Comparison of ENCODE assay signal across 8 cellular contexts in genomic region chr11:125063429-125064043, GRCh38. TPM values are rescaled to one million over a fixed set of nuclear protein-coding genes. Genes with fewer than 3 reads are reported as not detected.
A peak's percentile ranks its signal among the peaks of the same experiment; 100 is the strongest.
DNase-seq lines count a peak whose midpoint lies in the region; ATAC-seq and TF ChIP-seq lines count a peak whose summit lies in the region.

No MANE protein-coding gene starts in this region.

- peaks cover 2% of the 10 kb centered on the region for H3K4me1 Mint-ChIP-seq in Calu3 (ENCODE audit: low read depth, unreplicated experiment)
- H3K4me1 Mint-ChIP-seq in chondrocyte (ENCODE audit: low read depth): peaks cover 2% of the 10 kb centered on the region
- peaks cover 11% of the 10 kb centered on the region for H3K4me1 Mint-ChIP-seq in memory B cell

- H3K4me3 Mint-ChIP-seq in Calu3 (ENCODE audit: low read depth, unreplicated experiment): peak overlapping the region; percentile 75
- H3K4me3 Mint-ChIP-seq in chondrocyte (ENCODE audit: unreplicated experiment): peak overlapping the region; percentile 84
- H3K4me3 Mint-ChIP-seq in memory B cell: peak overlapping the region; percentile 92

- no peak for DNase-seq in Calu3
- DNase-seq in GM20000 (ENCODE audit: low spot score): peak; percentile 57
- DNase-seq in chondrocyte (ENCODE audit: low spot score): no peak
- DNase-seq in memory B cell (ENCODE audit: low spot score in 2 of 2): peak in 1 of 2 donors; percentile 17
- peak; percentile 40 for DNase-seq in ureter (ENCODE audit: low spot score)
- DNase-seq in DMS 273 (lab: John Stamatoyannopoulos, UW; ENCODE audit: unreplicated experiment): no peak
- DNase-seq in NCI-H226: no peak

- peak; percentile 12 for ATAC-seq in memory B cell (ENCODE audit: low read depth)

- peaks cover 57% of the 10 kb centered on the region for H3K27me3 ChIP-seq in HUES6 (ENCODE audit: control insufficient read depth, insufficient read depth, low read length)

- no peak for TF ChIP-seq CTCF in Calu3 (IDR thresholded peaks at IDR 0.05; ENCODE audit: unreplicated experiment)
- no peak for TF ChIP-seq CTCF in GM20000 (IDR thresholded peaks at IDR 0.05; ENCODE audit: extremely low read depth, missing control alignments)
- no peak for TF ChIP-seq CTCF in chondrocyte (IDR thresholded peaks at IDR 0.05)

- CTCF ChIA-PET in Calu3 (lab: Charles Lee): no interaction called here

- no peak overlapping the region for H3K27ac Mint-ChIP-seq in Calu3 (ENCODE audit: unreplicated experiment)
- no peak overlapping the region for H3K27ac Mint-ChIP-seq in chondrocyte (ENCODE audit: unreplicated experiment)
- peak overlapping the region; percentile 94 for H3K27ac Mint-ChIP-seq in memory B cell

- H3K36me3 ChIP-seq in HUES6 (ENCODE audit: control insufficient read depth, insufficient read depth, low read length): no peaks in the 10 kb centered on the region

- BruUV-seq in Calu3 (replicated peaks; lab: Mats Ljungman, UMichigan): no TSS peak

- no peaks in the 10 kb centered on the region for H3K9me3 Mint-ChIP-seq in Calu3 (ENCODE audit: low read depth, unreplicated experiment)
- no peaks in the 10 kb centered on the region for H3K9me3 Mint-ChIP-seq in chondrocyte (ENCODE audit: low read depth)
- no peaks in the 10 kb centered on the region for H3K9me3 Mint-ChIP-seq in memory B cell

- no peak overlapping the region for H3K27ac ChIP-seq in HUES6 (ENCODE audit: low read depth, low read length)

- H3K27me3 Mint-ChIP-seq in Calu3 (ENCODE audit: unreplicated experiment) (no peaks in the 10 kb centered on the region), chondrocyte (ENCODE audit: low read depth) (peaks cover 4% of the 10 kb centered on the region), memory B cell (no peaks in the 10 kb centered on the region)

- no peaks in the 10 kb centered on the region for H3K9me3 ChIP-seq in HUES6 (ENCODE audit: control insufficient read depth, insufficient read depth, low read depth, low read length)

- peak overlapping the region; percentile 80 for H3K4me3 ChIP-seq in HUES6 (ENCODE audit: low read depth, low read length)

- H3K4me1 ChIP-seq in HUES6 (ENCODE audit: control insufficient read depth, insufficient read depth, low read length): no peaks in the 10 kb centered on the region; the same call in 1 of the 2 replicates

- intact Hi-C loops in Calu3 (cut with micrococcal nuclease; ENCODE audit: unreplicated experiment): no loop called here

- H3K36me3 Mint-ChIP-seq in Calu3 (ENCODE audit: insufficient read depth, unreplicated experiment) (peaks cover 9% of the 10 kb centered on the region), chondrocyte (ENCODE audit: low read depth) (no peaks in the 10 kb centered on the region), memory B cell (no peaks in the 10 kb centered on the region)

- peak overlapping the region; percentile 26 for H3K9ac ChIP-seq in HUES6 (ENCODE audit: low read length)

RNA-seq across cellular contexts. Expression of gene SLC37A2, which starts 0.4 kb away (rescaled TPM):
- total RNA-seq in Calu3 (2022) (2.5 and 4.3 TPM in 2 replicates), chondrocyte (0.37 to 1.2 TPM in 2 of 3 replicates, not detected in the other), ureter (46.5 TPM)

RNA-seq across cellular contexts. Expression of gene TMEM218, which starts 47.9 kb away (rescaled TPM):
- total RNA-seq in Calu3 (2022): 10.0 and 14.5 TPM in 2 replicates
- total RNA-seq in chondrocyte: 11.5 to 15.2 TPM (median 12.0 TPM) in 3 replicates
- 33.8 TPM for total RNA-seq in ureter

Comparison
In these comparisons a context has a peak if more than half of its experiments do, and no peak if none do; other contexts are left out.
1. DNase-seq: peak in GM20000 (single experiment) and ureter (single experiment); none in Calu3 (single experiment), chondrocyte (single experiment), DMS 273 (single experiment) and NCI-H226 (single experiment).
2. Peak in every context shown above with its lines, with median percentiles within 50 percentile points of each other: H3K4me3 Mint-ChIP-seq.